Comparison of ENCODE assay signal across 8 cellular contexts in the genomic region with DNA sequence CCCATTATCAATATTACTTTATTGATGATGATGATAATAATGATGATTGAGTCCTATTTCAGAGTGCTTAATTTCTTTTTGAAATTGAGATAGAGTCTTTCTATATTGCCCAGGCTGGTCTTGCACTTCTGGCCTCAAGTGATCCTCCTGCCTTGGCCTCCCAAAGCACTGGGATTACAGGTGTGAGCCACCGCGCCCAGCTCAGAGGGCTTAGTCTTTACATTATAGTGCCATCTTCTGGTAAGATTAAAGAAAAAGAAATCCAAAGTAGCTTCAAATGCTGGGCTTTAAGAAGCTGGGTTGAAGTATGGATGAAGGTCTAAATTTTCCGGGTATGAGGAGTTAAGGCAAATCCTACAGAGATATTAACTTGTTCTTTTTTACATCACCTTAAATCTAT. TPM values are rescaled to one million over a fixed set of nuclear protein-coding genes. Genes with fewer than 3 reads are reported as not detected.
DNase-seq lines count a peak whose midpoint lies in the region; ATAC-seq and TF ChIP-seq lines count a peak whose summit lies in the region.

No MANE protein-coding gene starts in this region.

- peaks cover 0 to 3% (median 0%) of the 10 kb centered on the region in 7 donors for H3K9me3 Mint-ChIP-seq in CD4-positive, CD25-positive, alpha-beta regulatory T cell

- whole genome bisulfite sequencing in transverse colon (ENCODE audit: low coverage in 1 of 2), 2 donors = 22 to 35% methylated on average over 3 of the region's 3 CpGs

- peak in 2 of 3 experiments; percentile 56 to 61; a peak in 3 of 6 replicates for TF ChIP-seq CTCF in HCT116 (IDR thresholded peaks at IDR 0.05 in 2 of 3, conservative IDR thresholded peaks at IDR 0.05 in 1 of 3; ENCODE audit: borderline replicate concordance in 1 of 3, insufficient read depth in 1 of 3, low read depth in 2 of 3, low read length in 2 of 3)
- TF ChIP-seq CTCF in transverse colon (IDR thresholded peaks at IDR 0.05) = peak in 3 of 5 experiments; percentile 20 to 32 (median 29)

- BruUV-seq in HCT116 (replicated peaks; lab: Mats Ljungman, UMichigan) = no TSS peak

- H3K36me3 Mint-ChIP-seq in CD4-positive, CD25-positive, alpha-beta regulatory T cell = no peaks in the 10 kb centered on the region

- TF ChIP-seq POLR2A in HCT116 (IDR thresholded peaks at IDR 0.05; ENCODE audit: borderline replicate concordance, extremely low read depth, insufficient read depth, insufficient read length) (no peak), erythroblast (IDR thresholded peaks at IDR 0.05; ENCODE audit: low read length) (no peak), transverse colon (IDR thresholded peaks at IDR 0.05) (no peak)

- H2AFZ ChIP-seq in HCT116 (ENCODE audit: low read depth, low read length, poor library complexity, severe bottlenecking) = no peak overlapping the region

- no peak for ATAC-seq in CD4-positive, CD25-positive, alpha-beta regulatory T cell (ENCODE audit: low read depth in 2 of 2)
- no peak for ATAC-seq in HCT116
- no peak for ATAC-seq in GM21526 (IDR thresholded peaks at IDR 0.05; ENCODE audit: low FRiP score, unreplicated experiment)

- no peak overlapping the region for H3K9ac ChIP-seq in HCT116 (ENCODE audit: low read length)

- H3K36me3 ChIP-seq in CD4-positive, CD25-positive, alpha-beta regulatory T cell (ENCODE audit: control insufficient read depth, insufficient read depth, low read length) = no peaks in the 10 kb centered on the region
- H3K36me3 ChIP-seq in HCT116 (ENCODE audit: control insufficient read depth in 1 of 2, insufficient read depth in 2 of 2, low read length in 2 of 2) (no peaks in the 10 kb centered on the region), transverse colon (no peaks in the 10 kb centered on the region)

- H3K27ac Mint-ChIP-seq in CD4-positive, CD25-positive, alpha-beta regulatory T cell = peak overlapping the region in 1 of 3 donors; percentile 39

- CTCF ChIA-PET in HCT116 (lab: Charles Lee) = interaction anchor here (0.6 to 3.5 kb wide), 11 partner anchors 10 to 428 kb away, joined by 3 to 120 read pairs (median 4); partner anchors contain the start of gene NDUFB7

- no peak for TF ChIP-seq EP300 in transverse colon (IDR thresholded peaks at IDR 0.05; ENCODE audit: low read depth)

- H3K79me2 ChIP-seq in HCT116 (ENCODE audit: insufficient read depth, low read length) = no peaks in the 10 kb centered on the region; the same call in 1 of the 2 replicates

- no peaks in the 10 kb centered on the region for H4K20me1 ChIP-seq in HCT116 (ENCODE audit: insufficient read depth)

- H3K9me2 ChIP-seq in HCT116 (ENCODE audit: insufficient read depth) = no peaks in the 10 kb centered on the region

- H3K9me3 ChIP-seq in CD4-positive, CD25-positive, alpha-beta regulatory T cell (ENCODE audit: control insufficient read depth in 2 of 2, low read length in 2 of 2) = no peaks in the 10 kb centered on the region
- H3K9me3 ChIP-seq in HCT116 (ENCODE audit: control insufficient read depth in 1 of 2, insufficient read depth in 1 of 2, low read depth in 1 of 2, low read length in 2 of 2) = no peaks in the 10 kb centered on the region
- H3K9me3 ChIP-seq in transverse colon = no peaks in the 10 kb centered on the region

- in situ Hi-C loops in transverse colon (cut with MboI; ENCODE audit: low pct_ligation_motif_present in 1 of 4, low pct_unique_long_range_greater_than_20kb in 1 of 4, low sequenced_read_pairs in 3 of 4) = loop anchor here (10.0 kb wide), 1 partner anchor 112 kb away; the partner anchor contains the start of gene NDUFB7 (in 4 of the 4)

- peaks cover 13% of the 10 kb centered on the region for H3K4me1 ChIP-seq in CD4-positive, CD25-positive, alpha-beta regulatory T cell (ENCODE audit: control insufficient read depth, insufficient read depth, low read length, poor library complexity, severe bottlenecking)
- H3K4me1 ChIP-seq in HCT116 (ENCODE audit: control insufficient read depth in 1 of 2, insufficient read depth in 2 of 2, low read length in 2 of 2) (peaks cover 3 to 7% of the 10 kb centered on the region in 2 experiments; a peak in 3 of 4 replicates), transverse colon (peaks cover 0 to 10% (median 7%) of the 10 kb centered on the region in 4 donors)

- H3K27me3 Mint-ChIP-seq in CD4-positive, CD25-positive, alpha-beta regulatory T cell = peaks cover 4% of the 10 kb centered on the region

- no peak overlapping the region for H3K4me2 ChIP-seq in HCT116 (ENCODE audit: low read length)

- H3K4me1 Mint-ChIP-seq in CD4-positive, CD25-positive, alpha-beta regulatory T cell = peaks cover 5 to 34% (median 13%) of the 10 kb centered on the region in 4 donors

- TF ChIP-seq RAD21 in HCT116 (IDR thresholded peaks at IDR 0.05; ENCODE audit: low read depth) = peak; percentile 72

- intact Hi-C loops in HCT116 (cut with micrococcal nuclease) (loop anchor here (1.0 to 5.0 kb wide), 2 partner anchors 112 to 129 kb away; no protein-coding TSS in a partner anchor), transverse colon (cut with DNase I; ENCODE audit: low total_unique reads) (no loop called here)

- H3K27ac ChIP-seq in CD4-positive, CD25-positive, alpha-beta regulatory T cell (ENCODE audit: insufficient read depth, low read length, poor library complexity, severe bottlenecking) = no peak overlapping the region
- H3K27ac ChIP-seq in HCT116 (ENCODE audit: low read depth, low read length) = no peak overlapping the region
- no peak overlapping the region for H3K27ac ChIP-seq in transverse colon

- POLR2A ChIA-PET in HCT116 (lab: Charles Lee) = interaction anchor here (2.5 kb wide), 1 partner anchor 114 kb away, joined by 16 read pairs; the partner anchor contains the start of gene NDUFB7

- no peaks in the 10 kb centered on the region for H3K27me3 ChIP-seq in CD4-positive, CD25-positive, alpha-beta regulatory T cell (ENCODE audit: control insufficient read depth, insufficient read depth, low read length)
- no peaks in the 10 kb centered on the region for H3K27me3 ChIP-seq in HCT116 (ENCODE audit: insufficient read depth, low read length)
- H3K27me3 ChIP-seq in transverse colon = no peaks in the 10 kb centered on the region

- H3K4me3 ChIP-seq in CD4-positive, CD25-positive, alpha-beta regulatory T cell (ENCODE audit: low read depth, low read length) = no peak overlapping the region
- no peak overlapping the region for H3K4me3 ChIP-seq in HCT116 (replicated peaks in 1 of 2; ENCODE audit: low read depth in 1 of 2, low read length in 2 of 2)
- H3K4me3 ChIP-seq in transverse colon = no peak overlapping the region

- DNase-seq in CD4-positive, CD25-positive, alpha-beta regulatory T cell = peak in 2 of 3 donors; percentile 15 to 46
- DNase-seq in HCT116 (ENCODE audit: low read depth, low spot score) (peak; percentile 29), SHP77 (lab: John Stamatoyannopoulos, UW) (peak; percentile 18 to 30), erythroblast (lab: John Stamatoyannopoulos, UW) (peak; percentile 26 to 35), transverse colon (peak; percentile 17), cerebellar nuclear complex (lab: John Stamatoyannopoulos, UW) (no peak), NCI-H1436 (lab: John Stamatoyannopoulos, UW) (no peak)

- RAD21 ChIA-PET in HCT116 (lab: Charles Lee; ENCODE audit: low non-redundant PET in 1 of 2, low total read pairs in 2 of 2, uncharacterized antibody in 2 of 2, unreplicated experiment in 2 of 2) = interaction anchor here (0.5 to 1.3 kb wide), 3 partner anchors 112 to 193 kb away, joined by 3 to 11 read pairs (median 11); no protein-coding TSS in a partner anchor

- H3K4me3 Mint-ChIP-seq in CD4-positive, CD25-positive, alpha-beta regulatory T cell = peak overlapping the region in 2 of 4 donors; percentile 53 to 74

TF ChIP-seq in HCT116, 20 proteins besides CTCF, POLR2A, EP300 and RAD21 (continues in another document):
- TF ChIP-seq YY1 (IDR thresholded peaks at IDR 0.05; ENCODE audit: extremely low read depth, insufficient replicate concordance, low read depth, low read length) (no peak), EZH2 (IDR thresholded peaks at IDR 0.05) (no peak), EGR1 (IDR thresholded peaks at IDR 0.05; ENCODE audit: low read depth) (no peak), FOSL1 (IDR thresholded peaks at IDR 0.05; ENCODE audit: low read depth) (no peak), POLR2AphosphoS5 (IDR thresholded peaks at IDR 0.05; ENCODE audit: low read depth, low read length) (no peak), SP1 (IDR thresholded peaks at IDR 0.05; ENCODE audit: low read depth) (no peak)
- TF ChIP-seq, protein P1, sequence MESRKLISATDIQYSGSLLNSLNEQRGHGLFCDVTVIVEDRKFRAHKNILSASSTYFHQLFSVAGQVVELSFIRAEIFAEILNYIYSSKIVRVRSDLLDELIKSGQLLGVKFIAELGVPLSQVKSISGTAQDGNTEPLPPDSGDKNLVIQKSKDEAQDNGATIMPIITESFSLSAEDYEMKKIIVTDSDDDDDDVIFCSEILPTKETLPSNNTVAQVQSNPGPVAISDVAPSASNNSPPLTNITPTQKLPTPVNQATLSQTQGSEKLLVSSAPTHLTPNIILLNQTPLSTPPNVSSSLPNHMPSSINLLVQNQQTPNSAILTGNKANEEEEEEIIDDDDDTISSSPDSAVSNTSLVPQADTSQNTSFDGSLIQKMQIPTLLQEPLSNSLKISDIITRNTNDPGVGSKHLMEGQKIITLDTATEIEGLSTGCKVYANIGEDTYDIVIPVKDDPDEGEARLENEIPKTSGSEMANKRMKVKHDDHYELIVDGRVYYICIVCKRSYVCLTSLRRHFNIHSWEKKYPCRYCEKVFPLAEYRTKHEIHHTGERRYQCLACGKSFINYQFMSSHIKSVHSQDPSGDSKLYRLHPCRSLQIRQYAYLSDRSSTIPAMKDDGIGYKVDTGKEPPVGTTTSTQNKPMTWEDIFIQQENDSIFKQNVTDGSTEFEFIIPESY (IDR thresholded peaks at IDR 0.05; ENCODE audit: extremely low read depth, insufficient replicate concordance, low read length) = no peak

RNA-seq across cellular contexts. Expression of gene ZNF333, which starts 3.4 kb away (rescaled TPM):
- total RNA-seq in CD4-positive, CD25-positive, alpha-beta regulatory T cell = 24.7 TPM
- polyA plus RNA-seq in CD4-positive, CD25-positive, alpha-beta regulatory T cell = 10 to 100 TPM in 3 of 4 donors, 1 to 10 TPM in 1; 8.1 to 11.0 (median 10.3) TPM
- total RNA-seq in HCT116 (2021; ENCODE audit: unreplicated experiment) (9.2 TPM), transverse colon (10 to 100 TPM; 10.1 to 31.4 (median 16.1) TPM)
- polyA plus RNA-seq in HCT116 (2012) = 8.5 and 10.5 TPM in 2 replicates

RNA-seq across cellular contexts. Expression of gene ADGRE3, which starts 11.8 kb away (rescaled TPM):
- total RNA-seq in CD4-positive, CD25-positive, alpha-beta regulatory T cell = not detected
- not detected for polyA plus RNA-seq in CD4-positive, CD25-positive, alpha-beta regulatory T cell
- total RNA-seq in HCT116 (2021; ENCODE audit: unreplicated experiment) (not detected), transverse colon (not detected)
- polyA plus RNA-seq in HCT116 (2012) = not detected in 2 replicates

Comparison
In these comparisons a context has a peak if more than half of its experiments do, and no peak if none do; other contexts are left out.
1. DNase-seq: peak in CD4-positive, CD25-positive, alpha-beta regulatory T cell (2 of 3), HCT116 (single experiment), SHP77 (2 of 2), erythroblast (2 of 2) and transverse colon (single experiment); none in cerebellar nuclear complex (0 of 2) and NCI-H1436 (single experiment).